Comparison of ENCODE assay signal across 34 cellular contexts in genomic region chr11:100805509-100806199, GRCh38.
A peak's percentile ranks its signal among the peaks of the same experiment; 100 is the strongest.
DNase-seq lines count a peak whose midpoint lies in the region; ATAC-seq, FAIRE-seq and TF ChIP-seq lines count a peak whose summit lies in the region.
"Had no signal": no experiment of that assay in that cellular context is flagged by ENCODE, and none has a peak within 500 bp of the region (broad histone marks: within the 10 kb centered on the region; RNA-seq: fewer than 3 reads in every experiment).

No MANE protein-coding gene starts in this region.

- H3K23ac ChIP-seq in mesendoderm (ENCODE audit: low read length), result no peak overlapping the region

- H3K79me1 ChIP-seq in mesendoderm (ENCODE audit: low read length), result no peaks in the 10 kb centered on the region

- peak; percentile 44 for DNase-seq in EL
- peak; percentile 23 for DNase-seq in LHCN-M2 (ENCODE audit: low read depth)
- DNase-seq in astrocyte (ENCODE audit: low read depth), result peak; percentile 63
- DNase-seq in mesendoderm, result no peak
- no peak for DNase-seq in activated CD4-positive, alpha-beta memory T cell treated with anti-CD3 and anti-CD28 coated beads, Interleukin-2, amount 10 ng/mL, durations not matched to agents 7 days and 5 days
- no peak for DNase-seq in NOMO-1 treated with DMSO at 0.1 percent for 48 hours (lab: John Stamatoyannopoulos, UW; ENCODE audit: unreplicated experiment)
- DNase-seq in activated effector memory CD4-positive, alpha-beta T cell treated with Interleukin-2 at 50 U/mL for 16 hours, result no peak
- DNase-seq: activated CD4-positive, alpha-beta T cell treated with anti-CD3 and anti-CD28 coated beads, Interleukin-2, amount 10 ng/mL, durations not matched to agents 24 days and 14 days; activated naive CD4-positive, alpha-beta T cell treated with anti-CD3 and anti-CD28 coated beads, Interleukin-2, amount 50 U/mL, for 16 hours; activated T-cell treated with anti-CD3 and anti-CD28 coated beads, Interleukin-2, amount 50 U/mL, for 48 hours; amygdala; Calu3; endodermal cell; hypothalamus; immature natural killer cell; left lung; MV-4-11; naive B cell; NCI-H146; NCI-H2107; stimulated activated CD4-positive, alpha-beta T cell treated with anti-CD3 and anti-CD28 coated beads, Interleukin-15, amount 100 ng/mL, for 24 hours; stimulated activated naive B cell treated with anti-CD40 and anti-IgM and Interleukin-4, amounts not matched to agents 10 μg/mL and 1 μg/mL and 100 μg/mL, for 72 hours; T-helper 2 cell; upper lobe of right lung had no signal

- no peak overlapping the region for H2AK5ac ChIP-seq in mesendoderm (ENCODE audit: low read length)

- no peak overlapping the region for H4K8ac ChIP-seq in mesendoderm (ENCODE audit: low read depth, low read length)

- peak overlapping the region; percentile 19 for H2BK15ac ChIP-seq in mesendoderm (replicated peaks; ENCODE audit: low read depth)

- no peak overlapping the region for H3K4me2 ChIP-seq in astrocyte (ENCODE audit: low read length)
- H3K4me2 ChIP-seq in mesendoderm (ENCODE audit: low read length), result no peak overlapping the region
- H3K4me2 ChIP-seq: KMS-11 had no signal

- TF ChIP-seq CTCF in astrocyte (IDR thresholded peaks at IDR 0.05; ENCODE audit: insufficient read depth, low read depth, low read length), result no peak

- H3K79me2 ChIP-seq in astrocyte (ENCODE audit: insufficient read depth, low read length) (peaks cover 5% of the 10 kb centered on the region), mesendoderm (ENCODE audit: control insufficient read depth, insufficient read depth, low read length) (no peaks in the 10 kb centered on the region)

- H3K27ac Mint-ChIP-seq in astrocyte (ENCODE audit: unreplicated experiment), result peak overlapping the region; percentile 66
- no peak overlapping the region for H3K27ac Mint-ChIP-seq in activated CD4-positive, alpha-beta memory T cell treated with anti-CD3 and anti-CD28 coated beads, Interleukin-2, amount 10 ng/mL, durations not matched to agents 7 days and 5 days
- H3K27ac Mint-ChIP-seq: activated CD4-positive, alpha-beta T cell treated with anti-CD3 and anti-CD28 coated beads, Interleukin-2, amount 10 ng/mL, durations not matched to agents 24 days and 14 days; dendritic cell treated with granulocyte-macrophage colony-stimulating factor and Interleukin-4, amounts not matched to agents 40 ng/mL and 50 ng/mL, for 4 days; endodermal cell; immature natural killer cell; stimulated activated naive B cell treated with anti-CD40 and anti-IgM and Interleukin-4, amounts not matched to agents 10 μg/mL and 1 μg/mL and 100 μg/mL, for 72 hours had no signal

- no peak overlapping the region for H3K9ac ChIP-seq in astrocyte (ENCODE audit: low read length)
- H3K9ac ChIP-seq in mesendoderm (ENCODE audit: low read length), result no peak overlapping the region
- H3K9ac ChIP-seq: KMS-11 had no signal

- H3K9me3 Mint-ChIP-seq in astrocyte (ENCODE audit: unreplicated experiment), result no peaks in the 10 kb centered on the region
- peaks cover 3% of the 10 kb centered on the region for H3K9me3 Mint-ChIP-seq in activated CD4-positive, alpha-beta memory T cell treated with anti-CD3 and anti-CD28 coated beads, Interleukin-2, amount 10 ng/mL, durations not matched to agents 7 days and 5 days
- H3K9me3 Mint-ChIP-seq: activated CD4-positive, alpha-beta T cell treated with anti-CD3 and anti-CD28 coated beads, Interleukin-2, amount 10 ng/mL, durations not matched to agents 24 days and 14 days; endodermal cell; naive B cell; stimulated activated naive B cell treated with anti-CD40 and anti-IgM and Interleukin-4, amounts not matched to agents 10 μg/mL and 1 μg/mL and 100 μg/mL, for 72 hours had no signal

- CTCF ChIA-PET in activated CD4-positive, alpha-beta memory T cell treated with anti-CD3 and anti-CD28 coated beads, Interleukin-2, amount 10 ng/mL, durations not matched to agents 7 days and 5 days (lab: Charles Lee), result no interaction called here

- H3K4me3 Mint-ChIP-seq in astrocyte (ENCODE audit: unreplicated experiment), result no peak overlapping the region
- H3K4me3 Mint-ChIP-seq in activated CD4-positive, alpha-beta memory T cell treated with anti-CD3 and anti-CD28 coated beads, Interleukin-2, amount 10 ng/mL, durations not matched to agents 7 days and 5 days, result no peak overlapping the region
- H3K4me3 Mint-ChIP-seq: activated CD4-positive, alpha-beta T cell treated with anti-CD3 and anti-CD28 coated beads, Interleukin-2, amount 10 ng/mL, durations not matched to agents 24 days and 14 days; dendritic cell treated with granulocyte-macrophage colony-stimulating factor and Interleukin-4, amounts not matched to agents 40 ng/mL and 50 ng/mL, for 4 days; endodermal cell; immature natural killer cell; naive B cell; stimulated activated naive B cell treated with anti-CD40 and anti-IgM and Interleukin-4, amounts not matched to agents 10 μg/mL and 1 μg/mL and 100 μg/mL, for 72 hours had no signal

- POLR2A ChIA-PET in activated CD4-positive, alpha-beta memory T cell treated with anti-CD3 and anti-CD28 coated beads, Interleukin-2, amount 10 ng/mL, durations not matched to agents 7 days and 5 days (lab: Charles Lee), result no interaction called here

- no peak overlapping the region for H2BK5ac ChIP-seq in mesendoderm (ENCODE audit: low read length)

- no peaks in the 10 kb centered on the region for H3K27me3 Mint-ChIP-seq in astrocyte (ENCODE audit: low read depth, unreplicated experiment)
- no peaks in the 10 kb centered on the region for H3K27me3 Mint-ChIP-seq in activated CD4-positive, alpha-beta memory T cell treated with anti-CD3 and anti-CD28 coated beads, Interleukin-2, amount 10 ng/mL, durations not matched to agents 7 days and 5 days
- H3K27me3 Mint-ChIP-seq: activated CD4-positive, alpha-beta T cell treated with anti-CD3 and anti-CD28 coated beads, Interleukin-2, amount 10 ng/mL, durations not matched to agents 24 days and 14 days; dendritic cell treated with granulocyte-macrophage colony-stimulating factor and Interleukin-4, amounts not matched to agents 40 ng/mL and 50 ng/mL, for 4 days; naive B cell; stimulated activated naive B cell treated with anti-CD40 and anti-IgM and Interleukin-4, amounts not matched to agents 10 μg/mL and 1 μg/mL and 100 μg/mL, for 72 hours had no signal

- H3K36me3 ChIP-seq in astrocyte (ENCODE audit: insufficient read depth, low read length) (no peaks in the 10 kb centered on the region), mesendoderm (ENCODE audit: control insufficient read depth, insufficient read depth, low read length) (no peaks in the 10 kb centered on the region)
- H3K36me3 ChIP-seq: esophagus muscularis mucosa, left lung, suprapubic skin, upper lobe of right lung had no signal

- H4K20me1 ChIP-seq in astrocyte (ENCODE audit: insufficient read depth, low read length), result peaks cover 3% of the 10 kb centered on the region

- no peak overlapping the region for H3K56ac ChIP-seq in mesendoderm (ENCODE audit: low read length)

- no peaks in the 10 kb centered on the region for H3K9me3 ChIP-seq in astrocyte (ENCODE audit: insufficient read depth, low read depth, low read length)
- H3K9me3 ChIP-seq: esophagus muscularis mucosa, left lung, suprapubic skin, upper lobe of right lung had no signal

- no peak overlapping the region for H2AFZ ChIP-seq in astrocyte (ENCODE audit: low read depth, low read length)

- H4K5ac ChIP-seq in mesendoderm (ENCODE audit: low read length), result no peak overlapping the region

- H3K18ac ChIP-seq in mesendoderm (ENCODE audit: low read length), result no peak overlapping the region

- H3K27me3 ChIP-seq in astrocyte (ENCODE audit: insufficient read depth, low read length) (no peaks in the 10 kb centered on the region), mesendoderm (ENCODE audit: insufficient read depth, low read length, poor library complexity) (no peaks in the 10 kb centered on the region)
- H3K27me3 ChIP-seq: esophagus muscularis mucosa, left lung, suprapubic skin, upper lobe of right lung had no signal

- H3K27ac ChIP-seq in astrocyte (ENCODE audit: low read depth, low read length), result no peak overlapping the region
- H3K27ac ChIP-seq in mesendoderm (ENCODE audit: low read depth, low read length), result no peak overlapping the region
- H3K27ac ChIP-seq: C4-2B, esophagus muscularis mucosa, KMS-11, left lung, suprapubic skin, upper lobe of right lung, VCaP had no signal

- H3K4me3 ChIP-seq in astrocyte (ENCODE audit: insufficient read depth, low read depth, low read length) (no peak overlapping the region), mesendoderm (ENCODE audit: low read length) (no peak overlapping the region)
- H3K4me3 ChIP-seq: esophagus muscularis mucosa, left lung, suprapubic skin, upper lobe of right lung had no signal

- peaks cover 15% of the 10 kb centered on the region for H3K4me1 Mint-ChIP-seq in astrocyte (ENCODE audit: low read depth, unreplicated experiment)
- H3K4me1 Mint-ChIP-seq in activated CD4-positive, alpha-beta memory T cell treated with anti-CD3 and anti-CD28 coated beads, Interleukin-2, amount 10 ng/mL, durations not matched to agents 7 days and 5 days, result no peaks in the 10 kb centered on the region
- H3K4me1 Mint-ChIP-seq: activated CD4-positive, alpha-beta T cell treated with anti-CD3 and anti-CD28 coated beads, Interleukin-2, amount 10 ng/mL, durations not matched to agents 24 days and 14 days; stimulated activated naive B cell treated with anti-CD40 and anti-IgM and Interleukin-4, amounts not matched to agents 10 μg/mL and 1 μg/mL and 100 μg/mL, for 72 hours had no signal

- no CpG with 5 or more reads among the region's 1 CpG for WGBS in mesendoderm (ENCODE audit: extremely low coverage, insufficient coverage, low lambda C conversion rate)

- no peak overlapping the region for H2BK120ac ChIP-seq in mesendoderm (ENCODE audit: low read depth, low read length)

- FAIRE-seq in astrocyte (lab: Jason Lieb, UNC), result no peak
- FAIRE-seq: H54, HTR-8/SVneo had no signal

- peaks cover 3% of the 10 kb centered on the region for H3K36me3 Mint-ChIP-seq in astrocyte (ENCODE audit: low read depth, unreplicated experiment)
- no peaks in the 10 kb centered on the region for H3K36me3 Mint-ChIP-seq in activated CD4-positive, alpha-beta memory T cell treated with anti-CD3 and anti-CD28 coated beads, Interleukin-2, amount 10 ng/mL, durations not matched to agents 7 days and 5 days (ENCODE audit: low read depth)
- H3K36me3 Mint-ChIP-seq: immature natural killer cell; naive B cell; stimulated activated naive B cell treated with anti-CD40 and anti-IgM and Interleukin-4, amounts not matched to agents 10 μg/mL and 1 μg/mL and 100 μg/mL, for 72 hours had no signal

- H3K4me1 ChIP-seq in astrocyte (ENCODE audit: insufficient read depth, low read length), result peaks cover 22% of the 10 kb centered on the region
- no peaks in the 10 kb centered on the region for H3K4me1 ChIP-seq in mesendoderm (ENCODE audit: control insufficient read depth, low read depth, low read length)
- H3K4me1 ChIP-seq: left lung, suprapubic skin, upper lobe of right lung had no signal

- no peak overlapping the region for H3K4ac ChIP-seq in mesendoderm (ENCODE audit: low read depth, low read length)

- ATAC-seq in HG03460 (IDR thresholded peaks at IDR 0.05; ENCODE audit: unreplicated experiment), result no peak
- ATAC-seq: left lung; Right ventricle myocardium inferior; stimulated activated naive B cell treated with anti-CD40 and anti-IgM and Interleukin-4, amounts not matched to agents 10 μg/mL and 1 μg/mL and 100 μg/mL, for 72 hours; upper lobe of right lung had no signal

Comparison
In these comparisons a context has a peak if more than half of its experiments do, and no peak if none do; other contexts are left out.
1. DNase-seq: peak in EL (single experiment), LHCN-M2 (single experiment) and astrocyte (single experiment); none in mesendoderm (single experiment), activated CD4-positive, alpha-beta memory T cell treated with anti-CD3 and anti-CD28 coated beads, Interleukin-2, amount 10 ng/mL, durations not matched to agents 7 days and 5 days (single experiment), NOMO-1 treated with DMSO at 0.1 percent for 48 hours (single experiment) and activated effector memory CD4-positive, alpha-beta T cell treated with Interleukin-2 at 50 U/mL for 16 hours (single experiment).